ENCODE assay signal across 14 cellular contexts in genomic region chr17:65366102-65366844, GRCh38.
A peak's percentile ranks its signal among the peaks of the same experiment; 100 is the strongest.
DNase-seq lines count a peak whose midpoint lies in the region; TF ChIP-seq lines count a peak whose summit lies in the region.
"Had no signal": no experiment of that assay in that cellular context is flagged by ENCODE, and none has a peak within 500 bp of the region (broad histone marks: within the 10 kb centered on the region; RNA-seq: fewer than 3 reads in every experiment).

No MANE protein-coding gene starts in this region.

- TF ChIP-seq CTCF in dorsolateral prefrontal cortex (IDR thresholded peaks at IDR 0.05 in 54 of 56, conservative IDR thresholded peaks at IDR 0.05 in 2 of 56; ENCODE audit: low read depth in 1 of 56, partially characterized antibody in 56 of 56), result no peak

- no peaks in the 10 kb centered on the region for H3K27me3 ChIP-seq in dorsolateral prefrontal cortex
- H3K27me3 ChIP-seq: uterus had no signal

- intact Hi-C loops in activated CD4-positive, alpha-beta memory T cell treated with anti-CD3 and anti-CD28 coated beads for 36 hours (cut with micrococcal nuclease), result no loop called here
- intact Hi-C loops in dorsolateral prefrontal cortex (cut with DNase I), result no loop called here

- no peak overlapping the region for H3K27ac Mint-ChIP-seq in activated CD4-positive, alpha-beta memory T cell treated with anti-CD3 and anti-CD28 coated beads for 36 hours
- no peak overlapping the region for H3K27ac Mint-ChIP-seq in activated CD4-positive, alpha-beta memory T cell treated with anti-CD3 and anti-CD28 coated beads, Interleukin-2, amount 10 ng/mL, durations not matched to agents 7 days and 5 days
- H3K27ac Mint-ChIP-seq in activated naive CD4-positive, alpha-beta T cell treated with anti-CD3 and anti-CD28 coated beads, Interleukin-2, amount 50 U/mL, for 24 hours, result peak overlapping the region; percentile 68
- H3K27ac Mint-ChIP-seq: CD4-positive, alpha-beta T cell had no signal

- no peak overlapping the region for H3K27ac ChIP-seq in dorsolateral prefrontal cortex
- H3K27ac ChIP-seq: PC-9, uterus, VCaP had no signal

- H3K36me3 Mint-ChIP-seq in activated CD4-positive, alpha-beta memory T cell treated with anti-CD3 and anti-CD28 coated beads for 36 hours, result no peaks in the 10 kb centered on the region
- H3K36me3 Mint-ChIP-seq in activated CD4-positive, alpha-beta memory T cell treated with anti-CD3 and anti-CD28 coated beads, Interleukin-2, amount 10 ng/mL, durations not matched to agents 7 days and 5 days (ENCODE audit: low read depth), result no peaks in the 10 kb centered on the region
- peaks cover 2% of the 10 kb centered on the region for H3K36me3 Mint-ChIP-seq in activated naive CD4-positive, alpha-beta T cell treated with anti-CD3 and anti-CD28 coated beads, Interleukin-2, amount 50 U/mL, for 24 hours

- peaks cover 23% of the 10 kb centered on the region for H3K4me1 Mint-ChIP-seq in activated CD4-positive, alpha-beta memory T cell treated with anti-CD3 and anti-CD28 coated beads for 36 hours (ENCODE audit: low read depth)
- peaks cover 5% of the 10 kb centered on the region for H3K4me1 Mint-ChIP-seq in activated CD4-positive, alpha-beta memory T cell treated with anti-CD3 and anti-CD28 coated beads, Interleukin-2, amount 10 ng/mL, durations not matched to agents 7 days and 5 days
- peaks cover 26% of the 10 kb centered on the region for H3K4me1 Mint-ChIP-seq in activated naive CD4-positive, alpha-beta T cell treated with anti-CD3 and anti-CD28 coated beads, Interleukin-2, amount 50 U/mL, for 24 hours

- H3K27me3 Mint-ChIP-seq in activated CD4-positive, alpha-beta memory T cell treated with anti-CD3 and anti-CD28 coated beads for 36 hours, result peaks cover 10% of the 10 kb centered on the region
- H3K27me3 Mint-ChIP-seq in activated CD4-positive, alpha-beta memory T cell treated with anti-CD3 and anti-CD28 coated beads, Interleukin-2, amount 10 ng/mL, durations not matched to agents 7 days and 5 days, result peaks cover 3% of the 10 kb centered on the region
- peaks cover 3% of the 10 kb centered on the region for H3K27me3 Mint-ChIP-seq in activated naive CD4-positive, alpha-beta T cell treated with anti-CD3 and anti-CD28 coated beads, Interleukin-2, amount 50 U/mL, for 24 hours

- no peak overlapping the region for H3K4me3 ChIP-seq in dorsolateral prefrontal cortex
- H3K4me3 ChIP-seq: PC-9, uterus had no signal

- CTCF ChIA-PET in activated CD4-positive, alpha-beta memory T cell treated with anti-CD3 and anti-CD28 coated beads for 36 hours (lab: Charles Lee), result no interaction called here
- CTCF ChIA-PET in activated CD4-positive, alpha-beta memory T cell treated with anti-CD3 and anti-CD28 coated beads, Interleukin-2, amount 10 ng/mL, durations not matched to agents 7 days and 5 days (lab: Charles Lee), result interaction anchor here (0.6 kb wide), 1 partner anchor 1336 kb away, joined by 5 read pairs; no protein-coding TSS in a partner anchor

- H3K4me3 Mint-ChIP-seq in activated CD4-positive, alpha-beta memory T cell treated with anti-CD3 and anti-CD28 coated beads for 36 hours, result no peak overlapping the region
- no peak overlapping the region for H3K4me3 Mint-ChIP-seq in activated CD4-positive, alpha-beta memory T cell treated with anti-CD3 and anti-CD28 coated beads, Interleukin-2, amount 10 ng/mL, durations not matched to agents 7 days and 5 days
- peak overlapping the region; percentile 12 for H3K4me3 Mint-ChIP-seq in activated naive CD4-positive, alpha-beta T cell treated with anti-CD3 and anti-CD28 coated beads, Interleukin-2, amount 50 U/mL, for 24 hours
- H3K4me3 Mint-ChIP-seq: CD4-positive, alpha-beta T cell had no signal

- no peaks in the 10 kb centered on the region for H3K9me3 Mint-ChIP-seq in activated CD4-positive, alpha-beta memory T cell treated with anti-CD3 and anti-CD28 coated beads for 36 hours
- no peaks in the 10 kb centered on the region for H3K9me3 Mint-ChIP-seq in activated CD4-positive, alpha-beta memory T cell treated with anti-CD3 and anti-CD28 coated beads, Interleukin-2, amount 10 ng/mL, durations not matched to agents 7 days and 5 days
- H3K9me3 Mint-ChIP-seq in activated naive CD4-positive, alpha-beta T cell treated with anti-CD3 and anti-CD28 coated beads, Interleukin-2, amount 50 U/mL, for 24 hours, result no peaks in the 10 kb centered on the region
- H3K9me3 Mint-ChIP-seq: CD4-positive, alpha-beta T cell had no signal

- peak; percentile 80 for DNase-seq in activated CD4-positive, alpha-beta memory T cell treated with anti-CD3 and anti-CD28 coated beads for 36 hours
- no peak for DNase-seq in activated CD4-positive, alpha-beta memory T cell treated with anti-CD3 and anti-CD28 coated beads, Interleukin-2, amount 10 ng/mL, durations not matched to agents 7 days and 5 days
- peak; percentile 29 to 62 (median 44) for DNase-seq in stimulated activated CD4-positive, alpha-beta T cell treated with anti-CD3 and anti-CD28 coated beads, Interleukin-1b, Interleukin-23, amount 100 ng/mL, for 24 hours (ENCODE audit: low read depth in 4 of 4, low spot score in 1 of 4)
- peak; percentile 43 to 55 for DNase-seq in stimulated activated CD8-positive, alpha-beta memory T cell treated with anti-CD3 and anti-CD28 coated beads, Interleukin-7, amount 100 ng/mL, for 4 hours (ENCODE audit: low read depth in 2 of 2)
- DNase-seq in dorsolateral prefrontal cortex (no peak), HuH-7 (ENCODE audit: low spot score) (no peak), amniotic stem cell (lab: John Stamatoyannopoulos, UW) (no peak)
- DNase-seq: CD4-positive, alpha-beta T cell; mesenchymal stem cell; NCI-H524; PC-9; uterus had no signal

- POLR2A ChIA-PET in activated CD4-positive, alpha-beta memory T cell treated with anti-CD3 and anti-CD28 coated beads for 36 hours (lab: Charles Lee), result no interaction called here
- POLR2A ChIA-PET in activated CD4-positive, alpha-beta memory T cell treated with anti-CD3 and anti-CD28 coated beads, Interleukin-2, amount 10 ng/mL, durations not matched to agents 7 days and 5 days (lab: Charles Lee), result no interaction called here

Comparison
In these comparisons a context has a peak if more than half of its experiments do, and no peak if none do; other contexts are left out.
1. DNase-seq: peak in activated CD4-positive, alpha-beta memory T cell treated with anti-CD3 and anti-CD28 coated beads for 36 hours (single experiment), stimulated activated CD4-positive, alpha-beta T cell treated with anti-CD3 and anti-CD28 coated beads, Interleukin-1b, Interleukin-23, amount 100 ng/mL, for 24 hours (4 of 4) and stimulated activated CD8-positive, alpha-beta memory T cell treated with anti-CD3 and anti-CD28 coated beads, Interleukin-7, amount 100 ng/mL, for 4 hours (2 of 2); none in activated CD4-positive, alpha-beta memory T cell treated with anti-CD3 and anti-CD28 coated beads, Interleukin-2, amount 10 ng/mL, durations not matched to agents 7 days and 5 days (single experiment), dorsolateral prefrontal cortex (0 of 10), HuH-7 (single experiment) and amniotic stem cell (single experiment).